ENCODE assay signal across 36 cellular contexts in the genomic region with DNA sequence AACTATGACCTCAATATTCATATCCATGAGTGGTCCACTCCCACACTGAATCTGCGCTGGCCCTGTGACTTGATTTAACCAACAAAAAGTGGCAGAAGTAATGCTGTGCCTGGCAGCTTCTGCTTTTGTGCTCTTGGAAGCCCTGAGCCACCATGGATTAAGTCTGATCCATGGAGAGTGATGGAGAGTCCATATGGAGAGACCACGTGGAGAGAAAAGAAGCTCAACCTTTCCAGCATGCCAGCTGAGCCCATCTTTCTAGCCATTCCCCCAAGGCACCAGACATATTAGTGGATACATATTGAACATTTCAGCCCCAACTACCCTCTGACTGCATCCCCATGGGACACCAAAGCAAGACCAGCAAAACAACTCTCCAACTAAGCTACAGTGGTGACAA. TPM values are rescaled to one million over a fixed set of nuclear protein-coding genes. Genes with fewer than 3 reads are reported as not detected.
"Had no signal": no experiment of that assay in that cellular context is flagged by ENCODE, and none has a peak within 500 bp of the region (broad histone marks: within the 10 kb centered on the region; RNA-seq: fewer than 3 reads in every experiment).

No MANE protein-coding gene starts in this region.

- H3K27ac Mint-ChIP-seq: activated CD4-positive, alpha-beta memory T cell treated with anti-CD3 and anti-CD28 coated beads, Interleukin-2, amount 10 ng/mL, durations not matched to agents 7 days and 5 days; activated CD4-positive, alpha-beta T cell treated with anti-CD3 and anti-CD28 coated beads for 36 hours; activated CD4-positive, alpha-beta T cell treated with anti-CD3 and anti-CD28 coated beads, Interleukin-2, amount 10 ng/mL, durations not matched to agents 7 days and 5 days; activated CD8-positive, alpha-beta memory T cell treated with anti-CD3 and anti-CD28 coated beads, Interleukin-2, amount 10 ng/mL, durations not matched to agents 7 days and 5 days; activated CD8-positive, alpha-beta T cell treated with anti-CD3 and anti-CD28 coated beads, Interleukin-2, amount 10 ng/mL, durations not matched to agents 7 days and 5 days; activated naive CD4-positive, alpha-beta T cell treated with anti-CD3 and anti-CD28 coated beads, Interleukin-2, amount 10 ng/mL, durations not matched to agents 7 days and 5 days; activated naive CD4-positive, alpha-beta T cell treated with anti-CD3 and anti-CD28 coated beads, Interleukin-2, amount 50 U/mL, for 24 hours; activated naive CD8-positive, alpha-beta T cell; activated naive CD8-positive, alpha-beta T cell treated with anti-CD3 and anti-CD28 coated beads, Interleukin-2, amount 10 ng/mL, durations not matched to agents 7 days and 5 days; activated naive CD8-positive, alpha-beta T cell treated with anti-CD3 and anti-CD28 coated beads, Interleukin-2, amount 50 U/mL, for 24 hours; activated T-cell treated with anti-CD3 and anti-CD28 coated beads, Interleukin-2, amount 50 U/mL, for 24 hours; activated T-helper 2 cell treated with anti-CD3 and anti-CD28 coated beads, Interferon-gamma antibody, Interleukin-2, Interleukin-4, amounts not matched to agents 10 μg/mL and 5 μg/mL and 100 μg/mL, durations not matched to agents 14 hours and 24 hours and 36 hours; T-helper 1 cell treated with Interleukin-12 subunit alpha and Interleukin-12 subunit beta and Interleukin-4 antibody, amounts not matched to agents 30 μg/mL and 1 μg/mL, for 36 hours; T-helper 2 cell treated with Interferon-gamma antibody and Interleukin-4, amounts not matched to agents 5 μg/mL and 100 μg/mL, for 36 hours; WTC11 had no signal

- H3K9me3 Mint-ChIP-seq: activated CD4-positive, alpha-beta memory T cell treated with anti-CD3 and anti-CD28 coated beads, Interleukin-2, amount 10 ng/mL, durations not matched to agents 7 days and 5 days; activated CD4-positive, alpha-beta T cell treated with anti-CD3 and anti-CD28 coated beads, Interleukin-2, amount 10 ng/mL, durations not matched to agents 7 days and 5 days; activated naive CD4-positive, alpha-beta T cell treated with anti-CD3 and anti-CD28 coated beads, Interleukin-2, amount 10 ng/mL, durations not matched to agents 7 days and 5 days; activated naive CD4-positive, alpha-beta T cell treated with anti-CD3 and anti-CD28 coated beads, Interleukin-2, amount 50 U/mL, for 24 hours; activated naive CD8-positive, alpha-beta T cell treated with anti-CD3 and anti-CD28 coated beads, Interleukin-2, amount 50 U/mL, for 24 hours; activated T-cell treated with anti-CD3 and anti-CD28 coated beads, Interleukin-2, amount 50 U/mL, for 24 hours; activated T-helper 2 cell treated with anti-CD3 and anti-CD28 coated beads, Interferon-gamma antibody, Interleukin-2, Interleukin-4, amounts not matched to agents 10 μg/mL and 5 μg/mL and 100 μg/mL, durations not matched to agents 14 hours and 24 hours and 36 hours; T-helper 1 cell treated with Interleukin-12 subunit alpha and Interleukin-12 subunit beta and Interleukin-4 antibody, amounts not matched to agents 30 μg/mL and 1 μg/mL, for 36 hours; T-helper 2 cell treated with Interferon-gamma antibody and Interleukin-4, amounts not matched to agents 5 μg/mL and 100 μg/mL, for 36 hours; WTC11 had no signal

- FAIRE-seq: TTC549 had no signal

- H3K4me1 Mint-ChIP-seq: activated CD4-positive, alpha-beta memory T cell treated with anti-CD3 and anti-CD28 coated beads, Interleukin-2, amount 10 ng/mL, durations not matched to agents 7 days and 5 days; activated CD4-positive, alpha-beta T cell treated with anti-CD3 and anti-CD28 coated beads for 36 hours; activated CD4-positive, alpha-beta T cell treated with anti-CD3 and anti-CD28 coated beads, Interleukin-2, amount 10 ng/mL, durations not matched to agents 7 days and 5 days; activated CD8-positive, alpha-beta memory T cell treated with anti-CD3 and anti-CD28 coated beads, Interleukin-2, amount 10 ng/mL, durations not matched to agents 7 days and 5 days; activated naive CD4-positive, alpha-beta T cell treated with anti-CD3 and anti-CD28 coated beads, Interleukin-2, amount 10 ng/mL, durations not matched to agents 7 days and 5 days; activated naive CD4-positive, alpha-beta T cell treated with anti-CD3 and anti-CD28 coated beads, Interleukin-2, amount 50 U/mL, for 24 hours; activated naive CD8-positive, alpha-beta T cell treated with anti-CD3 and anti-CD28 coated beads, Interleukin-2, amount 10 ng/mL, durations not matched to agents 7 days and 5 days; activated naive CD8-positive, alpha-beta T cell treated with anti-CD3 and anti-CD28 coated beads, Interleukin-2, amount 50 U/mL, for 24 hours had no signal

- DNase-seq: activated CD4-positive, alpha-beta memory T cell treated with anti-CD3 and anti-CD28 coated beads, Interleukin-2, amount 10 ng/mL, durations not matched to agents 7 days and 5 days; activated CD4-positive, alpha-beta T cell treated with anti-CD3 and anti-CD28 coated beads for 1 hour; activated CD4-positive, alpha-beta T cell treated with anti-CD3 and anti-CD28 coated beads for 36 hours; activated CD4-positive, alpha-beta T cell treated with anti-CD3 and anti-CD28 coated beads for 48 hours; activated CD4-positive, alpha-beta T cell treated with anti-CD3 and anti-CD28 coated beads, Interleukin-2, amount 10 ng/mL, durations not matched to agents 7 days and 5 days; activated CD4-positive, alpha-beta T cell treated with anti-CD3 and anti-CD28 coated beads, Interleukin-2, amount 50 U/mL, for 48 hours; activated CD4-positive, CD25-positive, alpha-beta regulatory T cell; activated CD8-positive, alpha-beta memory T cell treated with anti-CD3 and anti-CD28 coated beads for 24 hours; activated CD8-positive, alpha-beta memory T cell treated with anti-CD3 and anti-CD28 coated beads, Interleukin-2, amount 10 ng/mL, durations not matched to agents 7 days and 5 days; activated CD8-positive, alpha-beta memory T cell treated with anti-CD3 and anti-CD28 coated beads, Interleukin-2, amount 50 U/mL, for 48 hours; activated CD8-positive, alpha-beta T cell treated with anti-CD3 and anti-CD28 coated beads, Interleukin-2, amount 10 ng/mL, durations not matched to agents 7 days and 5 days; activated effector memory CD4-positive, alpha-beta T cell treated with Interleukin-2 at 50 U/mL for 16 hours; activated gamma-delta T cell; activated naive CD4-positive, alpha-beta T cell treated with anti-CD3 and anti-CD28 coated beads, Interleukin-2, amount 10 ng/mL, durations not matched to agents 7 days and 5 days; activated naive CD4-positive, alpha-beta T cell treated with Interleukin-2 at 50 U/mL for 16 hours; activated naive CD8-positive, alpha-beta T cell treated with anti-CD3 and anti-CD28 coated beads, Interleukin-2, amount 10 ng/mL, durations not matched to agents 7 days and 5 days; activated naive CD8-positive, alpha-beta T cell treated with anti-CD3 and anti-CD28 coated beads, Interleukin-2, amount 50 U/mL, for 24 hours; activated T-cell treated with anti-CD3 and anti-CD28 coated beads, Interleukin-2, amount 50 U/mL, for 24 hours; activated T-cell treated with anti-CD3 and anti-CD28 coated beads, Interleukin-2, amount 50 U/mL, for 48 hours; amygdala; anterior cingulate cortex; brain microvascular endothelial cell; central memory CD4-positive, alpha-beta T cell; T-helper 1 cell; T-helper 2 cell; T-helper 9 cell had no signal

- H3K4me3 Mint-ChIP-seq: activated CD4-positive, alpha-beta memory T cell treated with anti-CD3 and anti-CD28 coated beads, Interleukin-2, amount 10 ng/mL, durations not matched to agents 7 days and 5 days; activated CD4-positive, alpha-beta T cell treated with anti-CD3 and anti-CD28 coated beads for 36 hours; activated CD4-positive, alpha-beta T cell treated with anti-CD3 and anti-CD28 coated beads, Interleukin-2, amount 10 ng/mL, durations not matched to agents 7 days and 5 days; activated CD8-positive, alpha-beta memory T cell treated with anti-CD3 and anti-CD28 coated beads, Interleukin-2, amount 10 ng/mL, durations not matched to agents 7 days and 5 days; activated CD8-positive, alpha-beta T cell treated with anti-CD3 and anti-CD28 coated beads, Interleukin-2, amount 10 ng/mL, durations not matched to agents 7 days and 5 days; activated naive CD4-positive, alpha-beta T cell treated with anti-CD3 and anti-CD28 coated beads, Interleukin-2, amount 10 ng/mL, durations not matched to agents 7 days and 5 days; activated naive CD4-positive, alpha-beta T cell treated with anti-CD3 and anti-CD28 coated beads, Interleukin-2, amount 50 U/mL, for 24 hours; activated naive CD8-positive, alpha-beta T cell; activated naive CD8-positive, alpha-beta T cell treated with anti-CD3 and anti-CD28 coated beads, Interleukin-2, amount 10 ng/mL, durations not matched to agents 7 days and 5 days; activated naive CD8-positive, alpha-beta T cell treated with anti-CD3 and anti-CD28 coated beads, Interleukin-2, amount 50 U/mL, for 24 hours; activated T-cell treated with anti-CD3 and anti-CD28 coated beads, Interleukin-2, amount 50 U/mL, for 24 hours; T-helper 1 cell treated with Interleukin-12 subunit alpha and Interleukin-12 subunit beta and Interleukin-4 antibody, amounts not matched to agents 30 μg/mL and 1 μg/mL, for 36 hours; T-helper 2 cell treated with Interferon-gamma antibody and Interleukin-4, amounts not matched to agents 5 μg/mL and 100 μg/mL, for 36 hours; WTC11 had no signal

- ATAC-seq: activated CD4-positive, alpha-beta T cell treated with anti-CD3 and anti-CD28 coated beads for 36 hours; activated CD4-positive, CD25-positive, alpha-beta regulatory T cell treated with anti-CD3 and anti-CD28 coated beads, Interleukin-2, amount 50 U/mL, for 24 hours; activated CD8-positive, alpha-beta memory T cell treated with anti-CD3 and anti-CD28 coated beads, Interleukin-2, amount 10 ng/mL, durations not matched to agents 7 days and 5 days; activated CD8-positive, alpha-beta T cell treated with anti-CD3 and anti-CD28 coated beads, Interleukin-2, amount 10 ng/mL, durations not matched to agents 7 days and 5 days; activated naive CD8-positive, alpha-beta T cell treated with anti-CD3 and anti-CD28 coated beads, Interleukin-2, amount 50 U/mL, for 24 hours; WTC11 had no signal

- H3K36me3 Mint-ChIP-seq: activated CD8-positive, alpha-beta memory T cell treated with anti-CD3 and anti-CD28 coated beads, Interleukin-2, amount 10 ng/mL, durations not matched to agents 7 days and 5 days; activated naive CD4-positive, alpha-beta T cell treated with anti-CD3 and anti-CD28 coated beads, Interleukin-2, amount 10 ng/mL, durations not matched to agents 7 days and 5 days; activated naive CD4-positive, alpha-beta T cell treated with anti-CD3 and anti-CD28 coated beads, Interleukin-2, amount 50 U/mL, for 24 hours; activated naive CD8-positive, alpha-beta T cell; activated naive CD8-positive, alpha-beta T cell treated with anti-CD3 and anti-CD28 coated beads, Interleukin-2, amount 10 ng/mL, durations not matched to agents 7 days and 5 days; WTC11 had no signal

- H3K27me3 Mint-ChIP-seq: activated CD4-positive, alpha-beta memory T cell treated with anti-CD3 and anti-CD28 coated beads, Interleukin-2, amount 10 ng/mL, durations not matched to agents 7 days and 5 days; activated CD4-positive, alpha-beta T cell treated with anti-CD3 and anti-CD28 coated beads, Interleukin-2, amount 10 ng/mL, durations not matched to agents 7 days and 5 days; activated CD8-positive, alpha-beta memory T cell treated with anti-CD3 and anti-CD28 coated beads, Interleukin-2, amount 10 ng/mL, durations not matched to agents 7 days and 5 days; activated naive CD4-positive, alpha-beta T cell treated with anti-CD3 and anti-CD28 coated beads, Interleukin-2, amount 10 ng/mL, durations not matched to agents 7 days and 5 days; activated naive CD8-positive, alpha-beta T cell treated with anti-CD3 and anti-CD28 coated beads, Interleukin-2, amount 10 ng/mL, durations not matched to agents 7 days and 5 days had no signal

RNA-seq across cellular contexts. Expression of a gene that starts 16.0 kb away (rescaled TPM):
- total RNA-seq: activated CD4-positive, alpha-beta memory T cell treated with anti-CD3 and anti-CD28 coated beads, Interleukin-2, amount 10 ng/mL, durations not matched to agents 7 days and 5 days; activated CD4-positive, alpha-beta T cell treated with anti-CD3 and anti-CD28 coated beads for 36 hours; activated CD4-positive, alpha-beta T cell treated with anti-CD3 and anti-CD28 coated beads, Interleukin-2, amount 10 ng/mL, durations not matched to agents 7 days and 5 days; activated CD8-positive, alpha-beta memory T cell treated with anti-CD3 and anti-CD28 coated beads, Interleukin-2, amount 10 ng/mL, durations not matched to agents 7 days and 5 days; activated CD8-positive, alpha-beta T cell treated with anti-CD3 and anti-CD28 coated beads, Interleukin-2, amount 10 ng/mL, durations not matched to agents 7 days and 5 days; activated naive CD8-positive, alpha-beta T cell treated with anti-CD3 and anti-CD28 coated beads, Interleukin-2, amount 10 ng/mL, durations not matched to agents 7 days and 5 days; activated T-helper 2 cell treated with anti-CD3 and anti-CD28 coated beads, Interferon-gamma antibody, Interleukin-2, Interleukin-4, amounts not matched to agents 10 μg/mL and 5 μg/mL and 100 μg/mL, durations not matched to agents 14 hours and 24 hours and 36 hours; ascending aorta; breast epithelium had no signal

RNA-seq across cellular contexts. Expression of a gene that starts 39.3 kb away (rescaled TPM):
- total RNA-seq: activated CD4-positive, alpha-beta memory T cell treated with anti-CD3 and anti-CD28 coated beads, Interleukin-2, amount 10 ng/mL, durations not matched to agents 7 days and 5 days; activated CD4-positive, alpha-beta T cell treated with anti-CD3 and anti-CD28 coated beads for 36 hours; activated CD4-positive, alpha-beta T cell treated with anti-CD3 and anti-CD28 coated beads, Interleukin-2, amount 10 ng/mL, durations not matched to agents 7 days and 5 days; activated CD8-positive, alpha-beta memory T cell treated with anti-CD3 and anti-CD28 coated beads, Interleukin-2, amount 10 ng/mL, durations not matched to agents 7 days and 5 days; activated CD8-positive, alpha-beta T cell treated with anti-CD3 and anti-CD28 coated beads, Interleukin-2, amount 10 ng/mL, durations not matched to agents 7 days and 5 days; activated naive CD8-positive, alpha-beta T cell treated with anti-CD3 and anti-CD28 coated beads, Interleukin-2, amount 10 ng/mL, durations not matched to agents 7 days and 5 days; activated T-helper 2 cell treated with anti-CD3 and anti-CD28 coated beads, Interferon-gamma antibody, Interleukin-2, Interleukin-4, amounts not matched to agents 10 μg/mL and 5 μg/mL and 100 μg/mL, durations not matched to agents 14 hours and 24 hours and 36 hours had no signal
